ENCODE assay signal across 31 cellular contexts in the genomic region with DNA sequence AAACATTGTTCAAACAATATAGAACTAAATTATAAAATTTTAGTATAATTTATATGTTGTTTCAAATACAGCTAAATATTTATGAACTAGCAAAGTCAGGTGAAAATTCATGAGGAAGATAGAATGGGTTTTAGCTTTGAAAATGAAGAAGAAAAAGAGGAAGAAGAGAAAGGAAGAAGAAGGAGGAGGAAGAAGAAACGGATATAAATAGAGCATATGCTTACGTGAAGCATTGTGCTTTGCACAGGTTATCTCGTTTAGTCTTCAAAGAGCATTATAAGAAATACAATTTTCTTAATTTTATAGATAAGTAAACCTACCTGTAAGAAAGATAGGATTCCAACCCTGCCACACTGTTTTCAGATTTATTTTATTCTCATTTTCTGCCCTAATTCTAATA.
"Had no signal": no experiment of that assay in that cellular context is flagged by ENCODE, and none has a peak within 500 bp of the region (broad histone marks: within the 10 kb centered on the region; RNA-seq: fewer than 3 reads in every experiment).

No MANE protein-coding gene starts in this region.

- H3K27me3 ChIP-seq: breast epithelium, esophagus squamous epithelium, pancreas had no signal

- ATAC-seq: activated CD4-positive, alpha-beta T cell treated with anti-CD3 and anti-CD28 coated beads for 36 hours; activated CD8-positive, alpha-beta memory T cell treated with anti-CD3 and anti-CD28 coated beads, Interleukin-2, amount 10 ng/mL, durations not matched to agents 7 days and 5 days; activated CD8-positive, alpha-beta T cell treated with anti-CD3 and anti-CD28 coated beads, Interleukin-2, amount 10 ng/mL, durations not matched to agents 7 days and 5 days; naive thymus-derived CD4-positive, alpha-beta T cell; pancreas; sciatic nerve; stimulated activated effector memory CD8-positive, alpha-beta T cell treated with anti-CD3 and anti-CD28 coated beads, Interleukin-12 subunit alpha, Interleukin-12 subunit beta, amount 100 ng/mL, for 72 hours had no signal

- H3K9me3 Mint-ChIP-seq: activated naive CD4-positive, alpha-beta T cell treated with anti-CD3 and anti-CD28 coated beads, Interleukin-2, amount 50 U/mL, for 24 hours; dendritic cell treated with granulocyte-macrophage colony-stimulating factor and Interleukin-4, amounts not matched to agents 40 ng/mL and 50 ng/mL, for 4 days; stimulated activated effector memory CD8-positive, alpha-beta T cell treated with anti-CD3 and anti-CD28 coated beads, Interleukin-12 subunit alpha, Interleukin-12 subunit beta, amount 100 ng/mL, for 72 hours had no signal

- H3K27me3 Mint-ChIP-seq: activated CD8-positive, alpha-beta memory T cell treated with anti-CD3 and anti-CD28 coated beads, Interleukin-2, amount 10 ng/mL, durations not matched to agents 7 days and 5 days; activated naive CD4-positive, alpha-beta T cell treated with anti-CD3 and anti-CD28 coated beads, Interleukin-2, amount 50 U/mL, for 24 hours; dendritic cell treated with granulocyte-macrophage colony-stimulating factor and Interleukin-4, amounts not matched to agents 40 ng/mL and 50 ng/mL, for 4 days had no signal

- DNase-seq: activated CD4-positive, alpha-beta T cell treated with anti-CD3 and anti-CD28 coated beads for 36 hours; activated CD4-positive, CD25-positive, alpha-beta regulatory T cell; activated CD8-positive, alpha-beta memory T cell treated with anti-CD3 and anti-CD28 coated beads, Interleukin-2, amount 10 ng/mL, durations not matched to agents 7 days and 5 days; activated CD8-positive, alpha-beta T cell treated with anti-CD3 and anti-CD28 coated beads, Interleukin-2, amount 10 ng/mL, durations not matched to agents 7 days and 5 days; activated T-cell treated with anti-CD3 and anti-CD28 coated beads, Interleukin-2, amount 50 U/mL, for 48 hours; central memory CD4-positive, alpha-beta T cell; effector CD4-positive, alpha-beta T cell; esophagus squamous epithelium; left ventricle myocardium inferior; naive thymus-derived CD4-positive, alpha-beta T cell; nucleus accumbens; pancreas; retina; stimulated activated CD4-positive, alpha-beta T cell treated with anti-CD3 and anti-CD28 coated beads, Interleukin-4, amount 100 ng/mL, for 24 hours; trophoblast cell; uterus had no signal

- H3K4me3 Mint-ChIP-seq: activated CD4-positive, alpha-beta T cell treated with anti-CD3 and anti-CD28 coated beads for 36 hours; activated CD8-positive, alpha-beta memory T cell treated with anti-CD3 and anti-CD28 coated beads, Interleukin-2, amount 10 ng/mL, durations not matched to agents 7 days and 5 days; activated CD8-positive, alpha-beta T cell treated with anti-CD3 and anti-CD28 coated beads, Interleukin-2, amount 10 ng/mL, durations not matched to agents 7 days and 5 days; activated naive CD4-positive, alpha-beta T cell treated with anti-CD3 and anti-CD28 coated beads, Interleukin-2, amount 50 U/mL, for 24 hours; dendritic cell treated with granulocyte-macrophage colony-stimulating factor and Interleukin-4, amounts not matched to agents 40 ng/mL and 50 ng/mL, for 4 days; mesothelial cell of epicardium; naive thymus-derived CD4-positive, alpha-beta T cell; stimulated activated effector memory CD8-positive, alpha-beta T cell treated with anti-CD3 and anti-CD28 coated beads, Interleukin-12 subunit alpha, Interleukin-12 subunit beta, amount 100 ng/mL, for 72 hours; stimulated activated naive CD8-positive, alpha-beta T cell treated with anti-CD3 and anti-CD28 coated beads, Interleukin-15, Interleukin-2, amounts not matched to agents 100 ng/mL and 50 ng/mL, for 24 hours; T-helper 2 cell treated with Interferon-gamma antibody and Interleukin-4, amounts not matched to agents 5 μg/mL and 100 μg/mL, for 36 hours had no signal

- H3K4me1 Mint-ChIP-seq: activated naive CD4-positive, alpha-beta T cell treated with anti-CD3 and anti-CD28 coated beads, Interleukin-2, amount 50 U/mL, for 24 hours; mesothelial cell of epicardium; stimulated activated effector memory CD8-positive, alpha-beta T cell treated with anti-CD3 and anti-CD28 coated beads, Interleukin-12 subunit alpha, Interleukin-12 subunit beta, amount 100 ng/mL, for 72 hours had no signal

- H3K27ac Mint-ChIP-seq: activated CD4-positive, alpha-beta T cell treated with anti-CD3 and anti-CD28 coated beads for 36 hours; activated CD8-positive, alpha-beta memory T cell treated with anti-CD3 and anti-CD28 coated beads, Interleukin-2, amount 10 ng/mL, durations not matched to agents 7 days and 5 days; activated CD8-positive, alpha-beta T cell treated with anti-CD3 and anti-CD28 coated beads, Interleukin-2, amount 10 ng/mL, durations not matched to agents 7 days and 5 days; activated naive CD4-positive, alpha-beta T cell treated with anti-CD3 and anti-CD28 coated beads, Interleukin-2, amount 50 U/mL, for 24 hours; activated T-helper 2 cell treated with anti-CD3 and anti-CD28 coated beads, Interferon-gamma antibody, Interleukin-2, Interleukin-4, amounts not matched to agents 10 μg/mL and 5 μg/mL and 100 μg/mL, durations not matched to agents 14 hours and 24 hours and 36 hours; dendritic cell treated with granulocyte-macrophage colony-stimulating factor and Interleukin-4, amounts not matched to agents 40 ng/mL and 50 ng/mL, for 4 days; mesothelial cell of epicardium; naive thymus-derived CD4-positive, alpha-beta T cell; stimulated activated effector memory CD8-positive, alpha-beta T cell treated with anti-CD3 and anti-CD28 coated beads, Interleukin-12 subunit alpha, Interleukin-12 subunit beta, amount 100 ng/mL, for 72 hours; stimulated activated naive CD8-positive, alpha-beta T cell treated with anti-CD3 and anti-CD28 coated beads, Interleukin-15, Interleukin-2, amounts not matched to agents 100 ng/mL and 50 ng/mL, for 24 hours; T-helper 2 cell treated with Interferon-gamma antibody and Interleukin-4, amounts not matched to agents 5 μg/mL and 100 μg/mL, for 36 hours had no signal

- H3K36me3 Mint-ChIP-seq: activated naive CD4-positive, alpha-beta T cell treated with anti-CD3 and anti-CD28 coated beads, Interleukin-2, amount 50 U/mL, for 24 hours; mesothelial cell of epicardium; naive thymus-derived CD4-positive, alpha-beta T cell; stimulated activated effector memory CD8-positive, alpha-beta T cell treated with anti-CD3 and anti-CD28 coated beads, Interleukin-12 subunit alpha, Interleukin-12 subunit beta, amount 100 ng/mL, for 72 hours had no signal

- H3K4me3 ChIP-seq: breast epithelium, esophagus squamous epithelium, left ventricle myocardium inferior, lung, pancreas, prostate gland, skin epidermis, thoracic aorta, uterus had no signal

- H3K4me1 ChIP-seq: breast epithelium, esophagus squamous epithelium, left ventricle myocardium inferior, pancreas, prostate gland, uterus had no signal

- FAIRE-seq: frontal cortex, pancreas had no signal

- H3K27ac ChIP-seq: breast epithelium, epithelial cell of prostate, esophagus squamous epithelium, left ventricle myocardium inferior, pancreas, prostate gland, skin epidermis, thoracic aorta, uterus had no signal
